Comparison of ENCODE assay signal across 16 cellular contexts in the genomic region with DNA sequence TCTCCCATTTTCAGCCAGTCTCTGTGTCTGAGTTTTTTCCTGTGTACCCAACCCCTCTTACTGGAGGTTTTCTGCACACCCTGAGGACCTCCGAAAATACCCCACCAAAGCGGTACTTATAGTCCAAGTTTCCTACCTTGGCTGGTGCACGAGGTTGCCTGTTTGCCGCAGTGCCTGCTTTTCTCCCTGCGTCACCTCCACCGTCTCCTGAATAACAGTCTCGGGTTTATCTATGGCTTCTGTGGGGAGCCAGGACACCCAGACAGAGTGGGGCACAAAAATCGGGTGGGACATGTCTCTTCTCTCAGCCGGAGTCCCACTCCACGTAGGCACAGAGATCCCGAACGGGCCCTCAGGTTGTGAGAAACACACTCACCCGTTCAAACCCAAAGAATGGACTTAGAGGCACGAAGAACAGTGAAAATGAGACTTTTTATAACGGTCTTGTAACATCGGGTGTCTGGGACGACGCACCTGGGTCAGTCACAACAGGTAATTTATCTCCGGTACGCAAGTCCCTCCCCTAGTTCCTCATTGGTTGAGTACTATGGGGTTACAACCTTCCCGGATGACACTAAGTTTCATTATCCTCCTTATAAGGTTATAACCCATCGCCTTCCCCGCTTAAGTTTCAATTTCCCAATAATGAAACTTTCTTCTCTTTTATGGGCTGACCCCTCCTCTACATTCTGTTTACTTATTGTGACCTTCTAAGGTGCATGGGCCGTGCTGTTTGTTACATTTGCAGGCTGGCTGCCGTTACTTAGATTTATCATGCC.
DNase-seq lines count a peak whose midpoint lies in the region; ATAC-seq and TF ChIP-seq lines count a peak whose summit lies in the region.
"Had no signal": no experiment of that assay in that cellular context is flagged by ENCODE, and none has a peak within 500 bp of the region (broad histone marks: within the 10 kb centered on the region; RNA-seq: fewer than 3 reads in every experiment).

No MANE protein-coding gene starts in this region.

- no peaks in the 10 kb centered on the region for H3K36me3 ChIP-seq in ectodermal cell (ENCODE audit: control insufficient read depth, insufficient read depth, low read length)
- no peaks in the 10 kb centered on the region for H3K36me3 ChIP-seq in CD4-positive, alpha-beta memory T cell (ENCODE audit: insufficient read depth, low read length)
- H3K36me3 ChIP-seq: BLaER1 had no signal

- CTCF ChIA-PET in activated CD8-positive, alpha-beta memory T cell treated with anti-CD3 and anti-CD28 coated beads, Interleukin-2, amount 10 ng/mL, durations not matched to agents 7 days and 5 days (lab: Charles Lee): no interaction called here
- CTCF ChIA-PET in CD4-positive, alpha-beta memory T cell (lab: Charles Lee; ENCODE audit: partially characterized antibody): no interaction called here

- TF ChIP-seq CTCF in LNCaP clone FGC (IDR thresholded peaks at IDR 0.05; ENCODE audit: control insufficient read depth, extremely low read depth, insufficient read depth) (no peak), osteocyte (IDR thresholded peaks at IDR 0.05) (no peak)

- H3K4me3 ChIP-seq in LNCaP clone FGC (ENCODE audit: low read depth, low read length) (peak overlapping the region; percentile 58), ectodermal cell (ENCODE audit: insufficient read depth, low read depth, low read length) (peak overlapping the region; percentile 23)
- H3K4me3 ChIP-seq in CD4-positive, alpha-beta memory T cell (ENCODE audit: low read length in 2 of 2): no peak overlapping the region
- H3K4me3 ChIP-seq: BLaER1, SK-N-MC had no signal

- no peaks in the 10 kb centered on the region for H3K9me3 Mint-ChIP-seq in activated CD8-positive, alpha-beta memory T cell treated with anti-CD3 and anti-CD28 coated beads, Interleukin-2, amount 10 ng/mL, durations not matched to agents 7 days and 5 days (ENCODE audit: low read depth)
- no peaks in the 10 kb centered on the region for H3K9me3 Mint-ChIP-seq in osteocyte (ENCODE audit: unreplicated experiment)
- peaks cover 0 to 6% (median 2%) of the 10 kb centered on the region in 8 donors for H3K9me3 Mint-ChIP-seq in CD4-positive, alpha-beta memory T cell

- peak overlapping the region; percentile 38 for H3K4me3 Mint-ChIP-seq in activated CD8-positive, alpha-beta memory T cell treated with anti-CD3 and anti-CD28 coated beads, Interleukin-2, amount 10 ng/mL, durations not matched to agents 7 days and 5 days
- peak overlapping the region; percentile 60 for H3K4me3 Mint-ChIP-seq in osteocyte (ENCODE audit: unreplicated experiment)
- no peak overlapping the region for H3K4me3 Mint-ChIP-seq in CD4-positive, alpha-beta memory T cell
- H3K4me3 Mint-ChIP-seq: HFFc6 had no signal

- 84 to 87% methylated on average over 25 of the region's 25 CpGs for WGBS in ectodermal cell, 2 experiments

- no peak for ATAC-seq in activated CD8-positive, alpha-beta memory T cell treated with anti-CD3 and anti-CD28 coated beads, Interleukin-2, amount 10 ng/mL, durations not matched to agents 7 days and 5 days

- H3K4me1 ChIP-seq in ectodermal cell (ENCODE audit: control insufficient read depth, insufficient read depth, low read length): no peaks in the 10 kb centered on the region
- no peaks in the 10 kb centered on the region for H3K4me1 ChIP-seq in CD4-positive, alpha-beta memory T cell (ENCODE audit: insufficient read depth, low read length)
- H3K4me1 ChIP-seq: BLaER1 had no signal

- no peak overlapping the region for H3K27ac ChIP-seq in ectodermal cell (ENCODE audit: insufficient read depth, low read depth, low read length, poor library complexity, severe bottlenecking)
- H3K27ac ChIP-seq in CD4-positive, alpha-beta memory T cell (ENCODE audit: low read depth, low read length): no peak overlapping the region
- H3K27ac ChIP-seq: 22Rv1, BLaER1, SK-N-MC had no signal

- no peaks in the 10 kb centered on the region for H3K27me3 Mint-ChIP-seq in activated CD8-positive, alpha-beta memory T cell treated with anti-CD3 and anti-CD28 coated beads, Interleukin-2, amount 10 ng/mL, durations not matched to agents 7 days and 5 days
- H3K27me3 Mint-ChIP-seq in osteocyte (ENCODE audit: unreplicated experiment): no peaks in the 10 kb centered on the region
- H3K27me3 Mint-ChIP-seq in CD4-positive, alpha-beta memory T cell: no peaks in the 10 kb centered on the region

- no peaks in the 10 kb centered on the region for H3K36me3 Mint-ChIP-seq in activated CD8-positive, alpha-beta memory T cell treated with anti-CD3 and anti-CD28 coated beads, Interleukin-2, amount 10 ng/mL, durations not matched to agents 7 days and 5 days
- H3K36me3 Mint-ChIP-seq in osteocyte (ENCODE audit: unreplicated experiment): no peaks in the 10 kb centered on the region
- no peaks in the 10 kb centered on the region for H3K36me3 Mint-ChIP-seq in CD4-positive, alpha-beta memory T cell

- no peaks in the 10 kb centered on the region for H3K27me3 ChIP-seq in ectodermal cell (ENCODE audit: control insufficient read depth, insufficient read depth, low read length, poor library complexity, severe bottlenecking)
- no peaks in the 10 kb centered on the region for H3K27me3 ChIP-seq in CD4-positive, alpha-beta memory T cell (ENCODE audit: insufficient read depth, low read length)
- H3K27me3 ChIP-seq: BLaER1 had no signal

- intact Hi-C loops in CD4-positive, alpha-beta memory T cell (cut with micrococcal nuclease): no loop called here

- no peaks in the 10 kb centered on the region for H3K4me1 Mint-ChIP-seq in activated CD8-positive, alpha-beta memory T cell treated with anti-CD3 and anti-CD28 coated beads, Interleukin-2, amount 10 ng/mL, durations not matched to agents 7 days and 5 days
- peaks cover 2% of the 10 kb centered on the region for H3K4me1 Mint-ChIP-seq in osteocyte (ENCODE audit: unreplicated experiment)
- no peaks in the 10 kb centered on the region for H3K4me1 Mint-ChIP-seq in CD4-positive, alpha-beta memory T cell

- DNase-seq in activated CD8-positive, alpha-beta memory T cell treated with anti-CD3 and anti-CD28 coated beads, Interleukin-2, amount 10 ng/mL, durations not matched to agents 7 days and 5 days: no peak
- DNase-seq in activated CD8-positive, alpha-beta memory T cell treated with anti-CD3 and anti-CD28 coated beads, Interleukin-2, amount 50 U/mL, for 4 hours: no peak
- DNase-seq in LNCaP clone FGC (ENCODE audit: low read depth): peak; percentile 67
- DNase-seq in osteocyte (ENCODE audit: extremely low spot score, unreplicated experiment): no peak
- DNase-seq in CD4-positive, alpha-beta memory T cell: no peak
- no peak for DNase-seq in activated CD4-positive, alpha-beta T cell treated with anti-CD3 and anti-CD28 coated beads for 48 hours
- DNase-seq in NCI-H345 treated with DMSO at 0.1 percent for 48 hours (lab: John Stamatoyannopoulos, UW; ENCODE audit: unreplicated experiment): no peak
- DNase-seq: HFFc6, IMR-90, NCI-H146, NCI-H2227 treated with DMSO at 0.1 percent for 48 hours, NCI-H526 treated with DMSO at 0.1 percent for 48 hours had no signal

- no peaks in the 10 kb centered on the region for H3K9me3 ChIP-seq in ectodermal cell (ENCODE audit: control insufficient read depth, low read length)
- no peaks in the 10 kb centered on the region for H3K9me3 ChIP-seq in CD4-positive, alpha-beta memory T cell (ENCODE audit: control insufficient read depth in 1 of 2, low read length in 2 of 2)
- H3K9me3 ChIP-seq: BLaER1 had no signal

- H3K27ac Mint-ChIP-seq in activated CD8-positive, alpha-beta memory T cell treated with anti-CD3 and anti-CD28 coated beads, Interleukin-2, amount 10 ng/mL, durations not matched to agents 7 days and 5 days: peak overlapping the region; percentile 61
- H3K27ac Mint-ChIP-seq in osteocyte (ENCODE audit: unreplicated experiment): no peak overlapping the region
- H3K27ac Mint-ChIP-seq in CD4-positive, alpha-beta memory T cell: peak overlapping the region in 1 of 7 donors; percentile 84
- H3K27ac Mint-ChIP-seq: HFFc6 had no signal

- POLR2A ChIA-PET in CD4-positive, alpha-beta memory T cell (lab: Charles Lee; ENCODE audit: partially characterized antibody): no interaction called here

Comparison
In these comparisons a context has a peak if more than half of its experiments do, and no peak if none do; other contexts are left out.
1. H3K4me3 Mint-ChIP-seq: peak in activated CD8-positive, alpha-beta memory T cell treated with anti-CD3 and anti-CD28 coated beads, Interleukin-2, amount 10 ng/mL, durations not matched to agents 7 days and 5 days (single experiment) and osteocyte (single experiment); none in CD4-positive, alpha-beta memory T cell (0 of 8).
2. H3K4me3 ChIP-seq: peak in LNCaP clone FGC (single experiment) and ectodermal cell (single experiment); none in CD4-positive, alpha-beta memory T cell (0 of 2).